ENCODE assay signal across 3 cellular contexts in genomic region chr1:62924983-62925790, GRCh38.
"Had no signal": no experiment of that assay in that cellular context is flagged by ENCODE, and none has a peak within 500 bp of the region (broad histone marks: within the 10 kb centered on the region; RNA-seq: fewer than 3 reads in every experiment).

No MANE protein-coding gene starts in this region.

- H3K4me3 ChIP-seq: GM12878 had no signal

- DNase-seq: GDM1, GF-D8 had no signal
